ENCODE assay signal across 19 cellular contexts in the genomic region with DNA sequence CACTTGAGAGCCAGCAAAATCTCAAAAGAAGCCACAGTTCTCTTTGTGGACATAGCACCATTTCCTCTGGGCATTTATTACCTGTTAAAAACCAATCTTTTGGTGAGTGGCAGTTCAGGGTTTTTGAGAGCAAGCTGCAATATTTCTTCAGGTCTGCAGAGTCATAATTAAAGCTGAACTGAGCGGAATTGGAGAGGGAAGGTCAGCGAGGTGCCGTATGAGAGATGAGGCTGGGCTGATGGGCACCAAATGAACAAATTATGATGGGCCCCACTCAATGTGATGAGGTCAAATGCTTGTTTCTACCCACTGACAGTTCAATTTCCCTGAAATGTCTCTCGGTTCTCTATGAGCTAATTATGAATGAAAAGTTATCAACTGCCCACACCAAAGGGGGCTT.
"Had no signal": no experiment of that assay in that cellular context is flagged by ENCODE, and none has a peak within 500 bp of the region (broad histone marks: within the 10 kb centered on the region; RNA-seq: fewer than 3 reads in every experiment).

No MANE protein-coding gene starts in this region.

- DNase-seq: IMR-90, Karpas-422, KG1, MM.1S, NCI-H1092 treated with DMSO at 0.1 percent for 48 hours, NCI-H146, NCI-H1694 treated with DMSO at 0.1 percent for 48 hours, NCI-H1930, NCI-H2107, NCI-H2171 treated with DMSO at 0.1 percent for 48 hours, NCI-H226, NCI-H446, NCI-H526, NCI-H82, Right ventricle myocardium superior, RPMI8226, SIG-M5, T-helper 1 cell, T-helper 17 cell had no signal
